25 cellular contexts compared by ENCODE assay signal in the genomic region with DNA sequence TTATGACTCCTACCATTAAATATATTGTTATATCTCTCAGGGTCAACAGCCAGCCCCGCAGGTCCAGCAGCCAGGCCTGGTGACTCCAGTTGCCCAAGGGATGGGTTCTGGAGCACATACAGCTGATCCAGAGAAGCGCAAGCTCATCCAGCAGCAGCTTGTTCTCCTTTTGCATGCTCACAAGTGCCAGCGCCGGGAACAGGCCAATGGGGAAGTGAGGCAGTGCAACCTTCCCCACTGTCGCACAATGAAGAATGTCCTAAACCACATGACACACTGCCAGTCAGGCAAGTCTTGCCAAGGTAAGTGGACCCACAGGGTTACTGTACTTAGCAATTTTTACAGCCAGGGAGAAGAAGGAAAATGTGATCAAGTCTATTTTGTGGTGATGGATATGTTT. TPM values are rescaled to one million over a fixed set of nuclear protein-coding genes. Genes with fewer than 3 reads are reported as not detected.
DNase-seq lines count a peak whose midpoint lies in the region; ATAC-seq and TF ChIP-seq lines count a peak whose summit lies in the region.
"Had no signal": no experiment of that assay in that cellular context is flagged by ENCODE, and none has a peak within 500 bp of the region (broad histone marks: within the 10 kb centered on the region; RNA-seq: fewer than 3 reads in every experiment).

No MANE protein-coding gene starts in this region.

- no peak for ATAC-seq in activated CD4-positive, alpha-beta T cell treated with anti-CD3 and anti-CD28 coated beads for 36 hours
- ATAC-seq: gastrocnemius medialis, GM12878 had no signal

- TF ChIP-seq POLR2A in spleen (IDR thresholded peaks at IDR 0.05), result no peak

- no peak for DNase-seq in activated CD4-positive, alpha-beta T cell treated with anti-CD3 and anti-CD28 coated beads for 36 hours
- DNase-seq in activated CD4-positive, alpha-beta T cell treated with anti-CD3 and anti-CD28 coated beads, Interleukin-2, amount 50 U/mL, for 48 hours, result no peak
- DNase-seq in MV-4-11 (lab: John Stamatoyannopoulos, UW) (peak; percentile 75), globus pallidus (ENCODE audit: low spot score) (peak; percentile 10), spleen (peak; percentile 86), HFFc6 (no peak), GM13977 (ENCODE audit: low spot score) (no peak), NCI-H2081 (lab: John Stamatoyannopoulos, UW) (no peak)
- DNase-seq: BE2C; DND-41; gastrocnemius medialis; mammary epithelial cell; NCI-H1436 treated with DMSO at 0.1 percent for 48 hours; NCI-H2171; NCI-H526 treated with DMSO at 0.1 percent for 48 hours; occipital lobe; retina; stimulated activated CD4-positive, alpha-beta T cell treated with anti-CD3 and anti-CD28 coated beads, Interleukin-12 subunit alpha, Interleukin-12 subunit beta, amount 100 ng/mL, for 4 hours; stimulated activated CD4-positive, alpha-beta T cell treated with anti-CD3 and anti-CD28 coated beads, Interleukin-4, amount 100 ng/mL, for 4 hours; stomach had no signal

- H3K36me3 Mint-ChIP-seq in activated CD4-positive, alpha-beta T cell treated with anti-CD3 and anti-CD28 coated beads for 36 hours (ENCODE audit: low read depth), result peaks cover 45% of the 10 kb centered on the region
- H3K36me3 Mint-ChIP-seq in HFFc6 (ENCODE audit: low read depth), result peaks cover 30% of the 10 kb centered on the region

- H3K9me3 Mint-ChIP-seq in activated CD4-positive, alpha-beta T cell treated with anti-CD3 and anti-CD28 coated beads for 36 hours (ENCODE audit: low read depth), result no peaks in the 10 kb centered on the region
- no peaks in the 10 kb centered on the region for H3K9me3 Mint-ChIP-seq in HFFc6
- H3K9me3 Mint-ChIP-seq: activated T-helper 2 cell treated with anti-CD3 and anti-CD28 coated beads, Interferon-gamma antibody, Interleukin-2, Interleukin-4, amounts not matched to agents 10 μg/mL and 5 μg/mL and 100 μg/mL, durations not matched to agents 14 hours and 24 hours and 36 hours; brain had no signal

- H3K4me1 Mint-ChIP-seq in activated CD4-positive, alpha-beta T cell treated with anti-CD3 and anti-CD28 coated beads for 36 hours, result peaks cover 6% of the 10 kb centered on the region
- peaks cover 24% of the 10 kb centered on the region for H3K4me1 Mint-ChIP-seq in HFFc6 (ENCODE audit: low read depth)
- H3K4me1 Mint-ChIP-seq: brain had no signal

- H3K27me3 ChIP-seq in spleen (replicated peaks in 1 of 7), result no peaks in the 10 kb centered on the region
- H3K27me3 ChIP-seq: BE2C, esophagus muscularis mucosa, gastrocnemius medialis, stomach, tibial nerve had no signal

- H3K9me3 ChIP-seq in spleen, result no peaks in the 10 kb centered on the region
- H3K9me3 ChIP-seq: BE2C, esophagus muscularis mucosa, gastrocnemius medialis, stomach, tibial nerve had no signal

- H3K36me3 ChIP-seq in spleen, result peaks cover 0 to 100% (median 73%) of the 10 kb centered on the region in 6 donors

- no peak overlapping the region for H3K4me3 Mint-ChIP-seq in activated CD4-positive, alpha-beta T cell treated with anti-CD3 and anti-CD28 coated beads for 36 hours
- H3K4me3 Mint-ChIP-seq in HFFc6, result no peak overlapping the region
- H3K4me3 Mint-ChIP-seq: brain had no signal

- peaks cover 0 to 38% (median 14%) of the 10 kb centered on the region in 6 donors for H3K4me1 ChIP-seq in spleen
- H3K4me1 ChIP-seq: BE2C had no signal

- peak overlapping the region; percentile 19 for H3K27ac Mint-ChIP-seq in activated CD4-positive, alpha-beta T cell treated with anti-CD3 and anti-CD28 coated beads for 36 hours
- no peak overlapping the region for H3K27ac Mint-ChIP-seq in HFFc6
- H3K27ac Mint-ChIP-seq: activated T-helper 2 cell treated with anti-CD3 and anti-CD28 coated beads, Interferon-gamma antibody, Interleukin-2, Interleukin-4, amounts not matched to agents 10 μg/mL and 5 μg/mL and 100 μg/mL, durations not matched to agents 14 hours and 24 hours and 36 hours had no signal

- in situ Hi-C loops in GM13977 (cut with MboI; ENCODE audit: low pct_unique_long_range_greater_than_20kb, low sequenced_read_pairs, unreplicated experiment), result no loop called here

- 67 to 90% (median 83%) methylated on average over 5 of the region's 5 CpGs for WGBS in spleen, 5 donors

- CTCF ChIA-PET in activated CD4-positive, alpha-beta T cell treated with anti-CD3 and anti-CD28 coated beads for 36 hours (lab: Charles Lee), result interaction anchor here (0.7 to 0.8 kb wide), 2 partner anchors 178 to 206 kb away, joined by 3 to 4 read pairs; no protein-coding TSS in a partner anchor

- TF ChIP-seq CTCF in spleen (IDR thresholded peaks at IDR 0.05 in 8 of 11, conservative IDR thresholded peaks at IDR 0.05 in 3 of 11) (no peak), HFFc6 (IDR thresholded peaks at IDR 0.05) (no peak), GM13977 (IDR thresholded peaks at IDR 0.05; ENCODE audit: extremely low read depth, insufficient read depth, missing control alignments) (no peak)

- intact Hi-C loops in activated CD4-positive, alpha-beta T cell treated with anti-CD3 and anti-CD28 coated beads for 36 hours (cut with DNase I, micrococcal nuclease), result no loop called here
- intact Hi-C loops in spleen (cut with DNase I; ENCODE audit: low total_unique reads), result no loop called here

- H3K27ac ChIP-seq in spleen, result peak overlapping the region in 2 of 8 donors; percentile 3 to 9
- H3K27ac ChIP-seq: esophagus muscularis mucosa, gastrocnemius medialis, stomach, tibial nerve had no signal

- POLR2A ChIA-PET in activated CD4-positive, alpha-beta T cell treated with anti-CD3 and anti-CD28 coated beads for 36 hours (lab: Charles Lee), result interaction anchor here (0.6 kb wide), 1 partner anchor 9 kb away, joined by 6 read pairs; no protein-coding TSS in a partner anchor

- H3K4me3 ChIP-seq in spleen, result no peak overlapping the region
- H3K4me3 ChIP-seq: esophagus muscularis mucosa, gastrocnemius medialis, GM12878, stomach, tibial nerve had no signal

- H3K27me3 Mint-ChIP-seq in activated CD4-positive, alpha-beta T cell treated with anti-CD3 and anti-CD28 coated beads for 36 hours, result no peaks in the 10 kb centered on the region
- H3K27me3 Mint-ChIP-seq in HFFc6 (ENCODE audit: insufficient read depth), result peaks cover 3% of the 10 kb centered on the region; the same call in 1 of the 2 replicates
- H3K27me3 Mint-ChIP-seq: brain had no signal

RNA-seq across cellular contexts. Expression of a gene that starts 35.1 kb away (rescaled TPM):
- 10 to 100 TPM; 40.5 to 61.2 TPM for total RNA-seq in activated CD4-positive, alpha-beta T cell treated with anti-CD3 and anti-CD28 coated beads for 36 hours
- 100 to 1,000 TPM in 6 of 7 donors, 10 to 100 TPM in 1; 93.4 to 196 (median 124) TPM for total RNA-seq in spleen
- polyA plus RNA-seq in spleen, result 10 to 100 TPM in 1 of 3 donors, 1 to 10 TPM in 2; 3.9 to 16.0 (median 4.9) TPM
- 10 to 100 TPM; 28.4 to 41.1 (median 33.1) TPM for total RNA-seq in HFFc6 (2021; fragmentation: NEBNext Ultra II Directional; extraction: Animal tissue kit (Norgen Biotek cat#: 25700))

Comparison
In these comparisons a context has a peak if more than half of its experiments do, and no peak if none do; other contexts are left out.
1. DNase-seq: peak in MV-4-11 (single experiment), globus pallidus (single experiment) and spleen (single experiment); none in activated CD4-positive, alpha-beta T cell treated with anti-CD3 and anti-CD28 coated beads for 36 hours (single experiment), activated CD4-positive, alpha-beta T cell treated with anti-CD3 and anti-CD28 coated beads, Interleukin-2, amount 50 U/mL, for 48 hours (0 of 2), HFFc6 (single experiment), GM13977 (single experiment) and NCI-H2081 (0 of 2).